ENCODE assay signal across 30 cellular contexts in the genomic region with DNA sequence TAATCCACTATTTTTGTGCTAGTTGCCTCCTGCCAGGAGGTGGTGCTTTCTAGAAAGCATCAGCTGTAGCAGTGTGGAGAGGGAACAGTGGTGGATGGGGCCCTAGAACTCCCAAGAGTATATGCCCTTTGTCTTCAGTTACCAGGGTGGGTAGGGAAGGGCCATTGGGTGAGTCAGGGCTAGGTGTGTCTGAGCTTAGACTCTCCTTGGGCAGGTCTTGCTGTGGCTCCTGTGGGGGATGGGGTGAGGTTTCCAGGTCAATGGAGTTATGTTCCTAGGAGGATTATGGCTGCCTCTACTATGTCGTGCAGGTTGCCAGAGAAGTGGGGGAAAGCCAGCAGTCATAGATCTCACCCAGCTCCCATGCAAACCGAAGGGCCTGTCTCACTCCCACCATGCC. TPM values are rescaled to one million over a fixed set of nuclear protein-coding genes. Genes with fewer than 3 reads are reported as not detected.
"Had no signal": no experiment of that assay in that cellular context is flagged by ENCODE, and none has a peak within 500 bp of the region (broad histone marks: within the 10 kb centered on the region; RNA-seq: fewer than 3 reads in every experiment).

No MANE protein-coding gene starts in this region.

- H3K27me3 ChIP-seq: body of pancreas, breast epithelium had no signal

- H3K27me3 Mint-ChIP-seq: activated CD4-positive, alpha-beta T cell treated with anti-CD3 and anti-CD28 coated beads, Interleukin-2, amount 10 ng/mL, durations not matched to agents 7 days and 5 days had no signal

- ATAC-seq: activated CD8-positive, alpha-beta T cell treated with anti-CD3 and anti-CD28 coated beads, Interleukin-2, amount 10 ng/mL, durations not matched to agents 7 days and 5 days; body of pancreas had no signal

- H3K4me1 Mint-ChIP-seq: activated CD4-positive, alpha-beta T cell treated with anti-CD3 and anti-CD28 coated beads, Interleukin-2, amount 10 ng/mL, durations not matched to agents 7 days and 5 days; activated naive CD4-positive, alpha-beta T cell treated with anti-CD3 and anti-CD28 coated beads, Interleukin-2, amount 50 U/mL, for 24 hours; activated naive CD8-positive, alpha-beta T cell treated with anti-CD3 and anti-CD28 coated beads, Interleukin-2, amount 10 ng/mL, durations not matched to agents 7 days and 5 days had no signal

- H3K36me3 ChIP-seq: breast epithelium had no signal

- H3K4me1 ChIP-seq: body of pancreas, breast epithelium had no signal

- H3K4me3 ChIP-seq: body of pancreas, breast epithelium had no signal

- H3K4me3 Mint-ChIP-seq: activated CD4-positive, alpha-beta T cell treated with anti-CD3 and anti-CD28 coated beads, Interleukin-2, amount 10 ng/mL, durations not matched to agents 7 days and 5 days; activated CD8-positive, alpha-beta T cell treated with anti-CD3 and anti-CD28 coated beads, Interleukin-2, amount 10 ng/mL, durations not matched to agents 7 days and 5 days; activated naive CD4-positive, alpha-beta T cell treated with anti-CD3 and anti-CD28 coated beads, Interleukin-2, amount 50 U/mL, for 24 hours; activated naive CD8-positive, alpha-beta T cell treated with anti-CD3 and anti-CD28 coated beads, Interleukin-2, amount 10 ng/mL, durations not matched to agents 7 days and 5 days; activated T-cell treated with anti-CD3 and anti-CD28 coated beads, Interleukin-2, amount 50 U/mL, for 24 hours had no signal

- H3K36me3 Mint-ChIP-seq: activated naive CD8-positive, alpha-beta T cell treated with anti-CD3 and anti-CD28 coated beads, Interleukin-2, amount 10 ng/mL, durations not matched to agents 7 days and 5 days had no signal

- DNase-seq: activated CD4-positive, alpha-beta T cell treated with anti-CD3 and anti-CD28 coated beads, Interleukin-2, amount 10 ng/mL, durations not matched to agents 7 days and 5 days; activated CD4-positive, alpha-beta T cell treated with anti-CD3 and anti-CD28 coated beads, Interleukin-2, amount 50 U/mL, for 48 hours; activated CD8-positive, alpha-beta T cell treated with anti-CD3 and anti-CD28 coated beads, Interleukin-2, amount 10 ng/mL, durations not matched to agents 7 days and 5 days; activated gamma-delta T cell; activated naive CD4-positive, alpha-beta T cell treated with Interleukin-2 at 50 U/mL for 16 hours; activated naive CD8-positive, alpha-beta T cell treated with anti-CD3 and anti-CD28 coated beads, Interleukin-2, amount 10 ng/mL, durations not matched to agents 7 days and 5 days; activated T-cell treated with anti-CD3 and anti-CD28 coated beads, Interleukin-2, amount 50 U/mL, for 24 hours; body of pancreas; cerebellar nuclear complex; Kasumi-1; KBM-7; NCI-H1105; NCI-H1436; NCI-H1694; NCI-H1930; NCI-H2081 treated with DMSO at 0.1 percent for 48 hours; NCI-H345; NCI-H524 treated with DMSO at 0.1 percent for 48 hours; Right ventricle myocardium superior; SW 1271; T1000 had no signal

- H3K27ac Mint-ChIP-seq: activated CD4-positive, alpha-beta T cell treated with anti-CD3 and anti-CD28 coated beads, Interleukin-2, amount 10 ng/mL, durations not matched to agents 7 days and 5 days; activated CD8-positive, alpha-beta T cell treated with anti-CD3 and anti-CD28 coated beads, Interleukin-2, amount 10 ng/mL, durations not matched to agents 7 days and 5 days; activated naive CD8-positive, alpha-beta T cell treated with anti-CD3 and anti-CD28 coated beads, Interleukin-2, amount 10 ng/mL, durations not matched to agents 7 days and 5 days; activated T-cell treated with anti-CD3 and anti-CD28 coated beads, Interleukin-2, amount 50 U/mL, for 24 hours; activated T-helper 2 cell treated with anti-CD3 and anti-CD28 coated beads, Interferon-gamma antibody, Interleukin-2, Interleukin-4, amounts not matched to agents 10 μg/mL and 5 μg/mL and 100 μg/mL, durations not matched to agents 14 hours and 24 hours and 36 hours had no signal

- H3K27ac ChIP-seq: body of pancreas, breast epithelium, RWPE1 had no signal

RNA-seq across cellular contexts. Expression of gene ADAMTS12, which starts 11.3 kb away (rescaled TPM):
- total RNA-seq: activated CD4-positive, alpha-beta T cell treated with anti-CD3 and anti-CD28 coated beads, Interleukin-2, amount 10 ng/mL, durations not matched to agents 7 days and 5 days; activated CD8-positive, alpha-beta T cell treated with anti-CD3 and anti-CD28 coated beads, Interleukin-2, amount 10 ng/mL, durations not matched to agents 7 days and 5 days; activated naive CD8-positive, alpha-beta T cell treated with anti-CD3 and anti-CD28 coated beads, Interleukin-2, amount 10 ng/mL, durations not matched to agents 7 days and 5 days; activated T-helper 2 cell treated with anti-CD3 and anti-CD28 coated beads, Interferon-gamma antibody, Interleukin-2, Interleukin-4, amounts not matched to agents 10 μg/mL and 5 μg/mL and 100 μg/mL, durations not matched to agents 14 hours and 24 hours and 36 hours; T-helper 1 cell treated with Interleukin-12 subunit alpha and Interleukin-12 subunit beta and Interleukin-4 antibody, amounts not matched to agents 30 ng/mL and 1 ng/mL, for 36 hours; T-helper 2 cell treated with Interferon-gamma antibody and Interleukin-4, amounts not matched to agents 100 ng/mL and 5 ng/mL, for 36 hours had no signal

RNA-seq across cellular contexts. Expression of gene RXFP3, which starts 33.1 kb away (rescaled TPM):
- total RNA-seq: activated CD4-positive, alpha-beta T cell treated with anti-CD3 and anti-CD28 coated beads, Interleukin-2, amount 10 ng/mL, durations not matched to agents 7 days and 5 days; activated CD8-positive, alpha-beta T cell treated with anti-CD3 and anti-CD28 coated beads, Interleukin-2, amount 10 ng/mL, durations not matched to agents 7 days and 5 days; activated naive CD8-positive, alpha-beta T cell treated with anti-CD3 and anti-CD28 coated beads, Interleukin-2, amount 10 ng/mL, durations not matched to agents 7 days and 5 days; activated T-helper 2 cell treated with anti-CD3 and anti-CD28 coated beads, Interferon-gamma antibody, Interleukin-2, Interleukin-4, amounts not matched to agents 10 μg/mL and 5 μg/mL and 100 μg/mL, durations not matched to agents 14 hours and 24 hours and 36 hours; astrocyte; body of pancreas; breast epithelium; cardiac septum; NCI-H460; Right ventricle myocardium superior; T-helper 1 cell treated with Interleukin-12 subunit alpha and Interleukin-12 subunit beta and Interleukin-4 antibody, amounts not matched to agents 30 ng/mL and 1 ng/mL, for 36 hours; T-helper 2 cell treated with Interferon-gamma antibody and Interleukin-4, amounts not matched to agents 100 ng/mL and 5 ng/mL, for 36 hours had no signal
